Comparison of ENCODE assay signal across 27 cellular contexts in the genomic region with DNA sequence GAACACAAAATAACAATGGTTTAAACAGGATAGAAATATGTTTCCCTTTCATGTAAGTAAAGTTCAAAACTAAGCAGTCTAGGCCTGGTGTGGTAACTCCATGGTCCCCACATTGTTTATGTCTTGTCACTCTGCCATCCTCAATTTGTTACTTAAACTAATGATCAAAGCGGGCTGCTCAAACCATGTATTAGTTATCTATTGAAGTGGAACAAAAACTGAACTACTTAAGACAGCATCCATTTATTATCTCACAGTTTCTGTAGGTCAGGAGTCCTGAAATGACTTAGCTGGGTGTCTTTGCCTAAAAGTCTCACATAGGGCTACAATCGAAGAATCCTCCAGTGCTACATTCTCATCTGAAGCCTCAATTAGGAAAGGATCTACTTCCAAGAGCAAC.
DNase-seq lines count a peak whose midpoint lies in the region; ATAC-seq, FAIRE-seq and TF ChIP-seq lines count a peak whose summit lies in the region.
"Had no signal": no experiment of that assay in that cellular context is flagged by ENCODE, and none has a peak within 500 bp of the region (broad histone marks: within the 10 kb centered on the region; RNA-seq: fewer than 3 reads in every experiment).

No MANE protein-coding gene starts in this region.

- H3K4me1 ChIP-seq in small intestine (ENCODE audit: control insufficient read depth in 2 of 2, insufficient read depth in 1 of 2, low read depth in 1 of 2, low read length in 1 of 2), result no peaks in the 10 kb centered on the region
- H3K4me1 ChIP-seq: BE2C, BLaER1 had no signal

- intact Hi-C loops in dorsolateral prefrontal cortex (cut with DNase I), result no loop called here

- H3K36me3 Mint-ChIP-seq in mesothelial cell of epicardium, result no peaks in the 10 kb centered on the region
- no peaks in the 10 kb centered on the region for H3K36me3 Mint-ChIP-seq in stimulated activated effector memory CD8-positive, alpha-beta T cell treated with anti-CD3 and anti-CD28 coated beads, Interleukin-12 subunit alpha, Interleukin-12 subunit beta, amount 100 ng/mL, for 72 hours
- H3K36me3 Mint-ChIP-seq: CD14-positive monocyte; CD4-positive, alpha-beta memory T cell; CD4-positive, CD25-positive, alpha-beta regulatory T cell; CD8-positive, alpha-beta memory T cell had no signal

- H3K36me3 ChIP-seq in small intestine (ENCODE audit: control insufficient read depth in 2 of 2, insufficient read depth in 2 of 2, low read length in 2 of 2), result no peaks in the 10 kb centered on the region
- H3K36me3 ChIP-seq: BE2C, BLaER1 had no signal

- TF ChIP-seq CTCF in dorsolateral prefrontal cortex (IDR thresholded peaks at IDR 0.05 in 54 of 56, conservative IDR thresholded peaks at IDR 0.05 in 2 of 56; ENCODE audit: low read depth in 1 of 56, partially characterized antibody in 56 of 56) (no peak), mesothelial cell of epicardium (IDR thresholded peaks at IDR 0.05; ENCODE audit: unreplicated experiment) (no peak)

- peak; percentile 23 for FAIRE-seq in H54 (lab: Jason Lieb, UNC)
- FAIRE-seq in small intestine (lab: Jason Lieb, UNC), result no peak
- FAIRE-seq: A204.1, GM18507 had no signal

- DNase-seq in H54 (ENCODE audit: insufficient read length, low spot score), result no peak
- DNase-seq in dorsolateral prefrontal cortex, result no peak
- DNase-seq in small intestine, result no peak
- DNase-seq in mesothelial cell of epicardium (ENCODE audit: low spot score in 2 of 2, unreplicated experiment in 2 of 2), result no peak
- no peak for DNase-seq in stimulated activated effector memory CD8-positive, alpha-beta T cell treated with anti-CD3 and anti-CD28 coated beads, Interleukin-12 subunit alpha, Interleukin-12 subunit beta, amount 100 ng/mL, for 72 hours (ENCODE audit: low spot score in 2 of 2)
- DNase-seq: 8988T; ACHN; BE2C; C1 segment of cervical spinal cord; CD4-positive, alpha-beta memory T cell; CD4-positive, CD25-positive, alpha-beta regulatory T cell; CD8-positive, alpha-beta memory T cell; COR-L47; DMS 273 treated with DMSO at 0.1 percent for 48 hours; DMS153; DMS53; DMS79; DND-41; EL; GDM1 had no signal

- H3K27me3 ChIP-seq in dorsolateral prefrontal cortex (no peaks in the 10 kb centered on the region), small intestine (ENCODE audit: control insufficient read depth in 2 of 2, insufficient read depth in 2 of 2, low read length in 2 of 2) (no peaks in the 10 kb centered on the region)
- H3K27me3 ChIP-seq: BE2C, BLaER1 had no signal

- H3K9me3 ChIP-seq in small intestine (ENCODE audit: control insufficient read depth, low read depth), result no peaks in the 10 kb centered on the region
- H3K9me3 ChIP-seq: BE2C, BLaER1 had no signal

- H3K4me3 ChIP-seq in dorsolateral prefrontal cortex (no peak overlapping the region), small intestine (ENCODE audit: low read depth in 1 of 2, low read length in 2 of 2) (no peak overlapping the region)
- H3K4me3 ChIP-seq: BLaER1 had no signal

- TF ChIP-seq POLR2A in H54 (IDR thresholded peaks at IDR 0.05; ENCODE audit: low read depth, low read length), result no peak

- 90 to 92% (median 91%) methylated on average over 2 of the region's 2 CpGs for WGBS in small intestine, 3 donors

- H3K4me1 Mint-ChIP-seq in mesothelial cell of epicardium, result no peaks in the 10 kb centered on the region
- peaks cover 6% of the 10 kb centered on the region for H3K4me1 Mint-ChIP-seq in stimulated activated effector memory CD8-positive, alpha-beta T cell treated with anti-CD3 and anti-CD28 coated beads, Interleukin-12 subunit alpha, Interleukin-12 subunit beta, amount 100 ng/mL, for 72 hours
- H3K4me1 Mint-ChIP-seq: CD14-positive monocyte; CD4-positive, alpha-beta memory T cell; CD4-positive, CD25-positive, alpha-beta regulatory T cell; CD8-positive, alpha-beta memory T cell had no signal

- H3K27ac ChIP-seq in angular gyrus (ENCODE audit: low read depth, low read length), result peak overlapping the region; percentile 40
- peak overlapping the region in 33 of 59 donors; percentile 1 to 78 (median 42) for H3K27ac ChIP-seq in dorsolateral prefrontal cortex
- peak overlapping the region; percentile 52 for H3K27ac ChIP-seq in temporal lobe (ENCODE audit: low read depth, low read length)
- H3K27ac ChIP-seq in small intestine (ENCODE audit: low read depth in 1 of 2, low read length in 1 of 2), result no peak overlapping the region
- H3K27ac ChIP-seq: BLaER1 had no signal

- no peak for ATAC-seq in HG02623 (IDR thresholded peaks at IDR 0.05; ENCODE audit: unreplicated experiment)
- ATAC-seq in stimulated activated effector memory CD8-positive, alpha-beta T cell treated with anti-CD3 and anti-CD28 coated beads, Interleukin-12 subunit alpha, Interleukin-12 subunit beta, amount 100 ng/mL, for 72 hours, result no peak

- peaks cover 16% of the 10 kb centered on the region for H3K9me3 Mint-ChIP-seq in mesothelial cell of epicardium
- no peaks in the 10 kb centered on the region for H3K9me3 Mint-ChIP-seq in stimulated activated effector memory CD8-positive, alpha-beta T cell treated with anti-CD3 and anti-CD28 coated beads, Interleukin-12 subunit alpha, Interleukin-12 subunit beta, amount 100 ng/mL, for 72 hours
- H3K9me3 Mint-ChIP-seq: CD4-positive, alpha-beta memory T cell; CD8-positive, alpha-beta memory T cell had no signal

- no peaks in the 10 kb centered on the region for H3K27me3 Mint-ChIP-seq in mesothelial cell of epicardium (ENCODE audit: low read depth)
- H3K27me3 Mint-ChIP-seq: CD4-positive, CD25-positive, alpha-beta regulatory T cell had no signal

- H3K4me3 Mint-ChIP-seq in mesothelial cell of epicardium, result no peak overlapping the region
- no peak overlapping the region for H3K4me3 Mint-ChIP-seq in stimulated activated effector memory CD8-positive, alpha-beta T cell treated with anti-CD3 and anti-CD28 coated beads, Interleukin-12 subunit alpha, Interleukin-12 subunit beta, amount 100 ng/mL, for 72 hours
- H3K4me3 Mint-ChIP-seq: CD14-positive monocyte; CD4-positive, alpha-beta memory T cell; CD8-positive, alpha-beta memory T cell had no signal

- no peak overlapping the region for H3K27ac Mint-ChIP-seq in mesothelial cell of epicardium
- H3K27ac Mint-ChIP-seq in stimulated activated effector memory CD8-positive, alpha-beta T cell treated with anti-CD3 and anti-CD28 coated beads, Interleukin-12 subunit alpha, Interleukin-12 subunit beta, amount 100 ng/mL, for 72 hours, result no peak overlapping the region
- H3K27ac Mint-ChIP-seq: CD14-positive monocyte; CD4-positive, CD25-positive, alpha-beta regulatory T cell had no signal

Comparison
In these comparisons a context has a peak if more than half of its experiments do, and no peak if none do; other contexts are left out.
1. H3K27ac ChIP-seq: peak in angular gyrus (single experiment), dorsolateral prefrontal cortex (33 of 59) and temporal lobe (single experiment); none in small intestine (0 of 2).